In the genomic region with DNA sequence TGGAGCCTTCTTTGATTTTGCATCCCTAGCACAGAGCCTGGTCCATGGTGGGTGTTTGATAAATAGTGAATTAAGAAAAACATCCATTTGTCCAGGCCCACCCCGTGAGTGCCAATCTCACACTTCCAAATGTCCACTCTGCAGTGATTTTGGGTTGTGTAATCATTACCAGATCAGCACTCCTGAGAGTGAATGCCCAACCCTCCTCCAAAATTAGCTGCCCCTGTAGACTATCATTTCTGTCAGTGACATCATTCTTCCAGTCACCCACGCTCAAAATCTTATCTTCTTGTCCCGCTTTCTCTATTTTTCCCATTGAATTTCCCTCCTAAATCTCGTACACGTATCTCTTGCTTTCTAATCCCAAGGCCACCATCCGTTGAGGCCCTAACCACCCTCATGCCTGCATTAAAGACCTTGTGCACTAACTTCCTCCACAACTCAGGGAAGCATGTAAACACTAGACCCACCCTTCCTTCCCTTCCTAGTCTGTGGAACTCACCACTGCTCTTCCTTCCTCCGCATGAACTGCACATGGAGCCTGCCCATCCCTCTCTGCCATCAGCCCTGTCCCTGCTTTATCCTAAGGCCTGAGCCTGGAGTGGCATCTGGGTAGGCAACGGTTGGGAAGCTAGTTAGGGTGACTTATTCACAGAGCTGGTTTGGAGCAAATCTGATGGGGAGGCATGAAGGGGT, we compare ENCODE assay signal across 1 cellular context.
A peak's percentile ranks its signal among the peaks of the same experiment; 100 is the strongest.
TF ChIP-seq lines count a peak whose summit lies in the region.

No MANE protein-coding gene starts in this region.

TF ChIP-seq in GM12878, 131 proteins besides CTCF, POLR2A, EP300 and RAD21:
- TF ChIP-seq, protein P1, sequence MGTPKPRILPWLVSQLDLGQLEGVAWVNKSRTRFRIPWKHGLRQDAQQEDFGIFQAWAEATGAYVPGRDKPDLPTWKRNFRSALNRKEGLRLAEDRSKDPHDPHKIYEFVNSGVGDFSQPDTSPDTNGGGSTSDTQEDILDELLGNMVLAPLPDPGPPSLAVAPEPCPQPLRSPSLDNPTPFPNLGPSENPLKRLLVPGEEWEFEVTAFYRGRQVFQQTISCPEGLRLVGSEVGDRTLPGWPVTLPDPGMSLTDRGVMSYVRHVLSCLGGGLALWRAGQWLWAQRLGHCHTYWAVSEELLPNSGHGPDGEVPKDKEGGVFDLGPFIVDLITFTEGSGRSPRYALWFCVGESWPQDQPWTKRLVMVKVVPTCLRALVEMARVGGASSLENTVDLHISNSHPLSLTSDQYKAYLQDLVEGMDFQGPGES (IDR thresholded peaks at IDR 0.05): no peak
- TF ChIP-seq, protein P2, sequence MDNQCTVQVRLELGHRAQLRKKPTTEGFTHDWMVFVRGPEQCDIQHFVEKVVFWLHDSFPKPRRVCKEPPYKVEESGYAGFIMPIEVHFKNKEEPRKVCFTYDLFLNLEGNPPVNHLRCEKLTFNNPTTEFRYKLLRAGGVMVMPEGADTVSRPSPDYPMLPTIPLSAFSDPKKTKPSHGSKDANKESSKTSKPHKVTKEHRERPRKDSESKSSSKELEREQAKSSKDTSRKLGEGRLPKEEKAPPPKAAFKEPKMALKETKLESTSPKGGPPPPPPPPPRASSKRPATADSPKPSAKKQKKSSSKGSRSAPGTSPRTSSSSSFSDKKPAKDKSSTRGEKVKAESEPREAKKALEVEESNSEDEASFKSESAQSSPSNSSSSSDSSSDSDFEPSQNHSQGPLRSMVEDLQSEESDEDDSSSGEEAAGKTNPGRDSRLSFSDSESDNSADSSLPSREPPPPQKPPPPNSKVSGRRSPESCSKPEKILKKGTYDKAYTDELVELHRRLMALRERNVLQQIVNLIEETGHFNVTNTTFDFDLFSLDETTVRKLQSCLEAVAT (IDR thresholded peaks at IDR 0.05): 0 out of 2 replicates have a peak, but pooled peaks have one; percentile 27
- TF ChIP-seq BRCA1 (IDR thresholded peaks at IDR 0.05; ENCODE audit: low read depth, low read length) (no peak), TBL1XR1 (IDR thresholded peaks at IDR 0.05; ENCODE audit: low read depth, low read length) (no peak), HDGF (IDR thresholded peaks at IDR 0.05) (0 out of 2 replicates have a peak, but pooled peaks have one; percentile 31), SUPT20H (IDR thresholded peaks at IDR 0.05; ENCODE audit: borderline replicate concordance, control insufficient read depth, low read depth, low read length) (no peak), RUNX3 (IDR thresholded peaks at IDR 0.05; ENCODE audit: low read length) (no peak)
- TF ChIP-seq, protein P3, sequence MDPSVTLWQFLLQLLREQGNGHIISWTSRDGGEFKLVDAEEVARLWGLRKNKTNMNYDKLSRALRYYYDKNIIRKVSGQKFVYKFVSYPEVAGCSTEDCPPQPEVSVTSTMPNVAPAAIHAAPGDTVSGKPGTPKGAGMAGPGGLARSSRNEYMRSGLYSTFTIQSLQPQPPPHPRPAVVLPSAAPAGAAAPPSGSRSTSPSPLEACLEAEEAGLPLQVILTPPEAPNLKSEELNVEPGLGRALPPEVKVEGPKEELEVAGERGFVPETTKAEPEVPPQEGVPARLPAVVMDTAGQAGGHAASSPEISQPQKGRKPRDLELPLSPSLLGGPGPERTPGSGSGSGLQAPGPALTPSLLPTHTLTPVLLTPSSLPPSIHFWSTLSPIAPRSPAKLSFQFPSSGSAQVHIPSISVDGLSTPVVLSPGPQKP (IDR thresholded peaks at IDR 0.05; ENCODE audit: low read depth, low read length): no peak
